In the genomic region with DNA sequence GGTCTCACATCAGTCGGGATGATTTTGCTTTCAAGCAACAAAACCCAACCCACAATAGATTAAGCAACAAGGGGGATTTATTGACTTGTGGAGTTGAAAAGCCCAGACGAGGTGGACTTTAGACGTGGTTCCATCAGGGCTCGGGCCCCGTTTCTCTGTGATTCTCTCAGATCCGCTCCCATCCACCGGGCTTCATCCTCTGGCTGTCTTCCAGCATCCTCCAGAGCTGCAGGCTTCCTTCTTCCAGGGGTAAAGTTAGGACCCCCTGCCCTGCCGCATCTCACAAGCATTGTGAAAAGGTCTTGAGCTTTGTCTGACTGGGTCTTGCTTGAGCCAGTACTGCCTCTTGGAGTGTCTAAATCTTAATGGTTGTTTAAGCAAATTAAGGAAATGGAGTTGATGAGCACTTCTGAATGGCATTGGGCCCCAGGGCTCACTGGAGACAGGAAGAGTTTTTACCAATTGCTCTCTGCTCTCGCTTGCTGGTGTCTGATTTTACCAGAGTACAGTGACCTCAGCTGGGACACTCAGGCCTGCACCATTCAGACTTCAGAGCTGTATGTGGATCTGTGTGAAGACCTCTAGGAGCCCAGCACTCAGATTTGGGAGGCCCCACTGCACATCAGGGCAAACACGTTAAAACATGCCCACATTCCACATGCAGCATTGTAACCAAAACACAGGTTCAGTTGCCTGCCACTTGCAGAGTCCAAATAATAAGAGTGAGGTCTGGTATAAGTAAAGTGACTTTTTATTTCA, we compare ENCODE assay signal across 17 cellular contexts. TPM values are rescaled to one million over a fixed set of nuclear protein-coding genes. Genes with fewer than 3 reads are reported as not detected.
DNase-seq lines count a peak whose midpoint lies in the region; ATAC-seq, FAIRE-seq and TF ChIP-seq lines count a peak whose summit lies in the region.
"Had no signal": no experiment of that assay in that cellular context is flagged by ENCODE, and none has a peak within 500 bp of the region (broad histone marks: within the 10 kb centered on the region; RNA-seq: fewer than 3 reads in every experiment).

No MANE protein-coding gene starts in this region.

- H3K9me3 ChIP-seq in astrocyte (ENCODE audit: insufficient read depth, low read depth, low read length) (no peaks in the 10 kb centered on the region), hepatocyte (ENCODE audit: low read depth) (no peaks in the 10 kb centered on the region), spleen (no peaks in the 10 kb centered on the region), ascending aorta (peaks cover 0 to 1% of the 10 kb centered on the region in 2 donors), GM23248 (ENCODE audit: low read depth) (no peaks in the 10 kb centered on the region)

- H4K20me1 ChIP-seq in astrocyte (ENCODE audit: insufficient read depth, low read length) (no peaks in the 10 kb centered on the region), hepatocyte (ENCODE audit: insufficient read depth, poor library complexity, severe bottlenecking) (no peaks in the 10 kb centered on the region), GM23248 (ENCODE audit: insufficient read depth) (no peaks in the 10 kb centered on the region)

- no peaks in the 10 kb centered on the region for H3K36me3 ChIP-seq in astrocyte (ENCODE audit: insufficient read depth, low read length)
- no peaks in the 10 kb centered on the region for H3K36me3 ChIP-seq in hepatocyte (replicated peaks; ENCODE audit: insufficient read depth, low read depth)
- H3K36me3 ChIP-seq in spleen = no peaks in the 10 kb centered on the region
- no peaks in the 10 kb centered on the region for H3K36me3 ChIP-seq in ascending aorta
- no peaks in the 10 kb centered on the region for H3K36me3 ChIP-seq in GM23248 (ENCODE audit: low read depth)

- H3K9me3 Mint-ChIP-seq in activated CD8-positive, alpha-beta memory T cell treated with anti-CD3 and anti-CD28 coated beads, Interleukin-2, amount 10 ng/mL, durations not matched to agents 7 days and 5 days (ENCODE audit: low read depth) = no peaks in the 10 kb centered on the region
- peaks cover 8% of the 10 kb centered on the region for H3K9me3 Mint-ChIP-seq in astrocyte (ENCODE audit: unreplicated experiment)
- H3K9me3 Mint-ChIP-seq: CD4-positive, alpha-beta T cell; stimulated activated memory B cell treated with anti-CD40 and anti-IgM and Interleukin-4, amounts not matched to agents 10 μg/mL and 1 μg/mL and 100 μg/mL, for 72 hours had no signal

- intact Hi-C loops in spleen (cut with DNase I; ENCODE audit: low total_unique reads) = no loop called here
- intact Hi-C loops in ascending aorta (cut with DNase I) = loop anchor here (2.0 kb wide), 1 partner anchor 22 kb away; no protein-coding TSS in a partner anchor

- no peaks in the 10 kb centered on the region for H3K27me3 Mint-ChIP-seq in activated CD8-positive, alpha-beta memory T cell treated with anti-CD3 and anti-CD28 coated beads, Interleukin-2, amount 10 ng/mL, durations not matched to agents 7 days and 5 days
- peaks cover 20% of the 10 kb centered on the region for H3K27me3 Mint-ChIP-seq in astrocyte (ENCODE audit: low read depth, unreplicated experiment)
- H3K27me3 Mint-ChIP-seq: activated CD4-positive, alpha-beta T cell treated with anti-CD3 and anti-CD28 coated beads for 36 hours; CD4-positive, alpha-beta T cell; stimulated activated memory B cell treated with anti-CD40 and anti-IgM and Interleukin-4, amounts not matched to agents 10 μg/mL and 1 μg/mL and 100 μg/mL, for 72 hours had no signal

- no peak for TF ChIP-seq POLR2A in spleen (IDR thresholded peaks at IDR 0.05)

- no peak for TF ChIP-seq CTCF in astrocyte (IDR thresholded peaks at IDR 0.05; ENCODE audit: insufficient read depth, low read depth, low read length)
- TF ChIP-seq CTCF in hepatocyte (IDR thresholded peaks at IDR 0.05; ENCODE audit: poor library complexity) = no peak
- no peak for TF ChIP-seq CTCF in spleen (IDR thresholded peaks at IDR 0.05 in 8 of 11, conservative IDR thresholded peaks at IDR 0.05 in 3 of 11)
- TF ChIP-seq CTCF in ascending aorta (IDR thresholded peaks at IDR 0.05) = no peak

- H3K9me2 ChIP-seq in hepatocyte (replicated peaks; ENCODE audit: insufficient read depth) (no peaks in the 10 kb centered on the region), GM23248 (ENCODE audit: insufficient read depth) (no peaks in the 10 kb centered on the region)

- no peak overlapping the region for H3K4me3 Mint-ChIP-seq in activated CD8-positive, alpha-beta memory T cell treated with anti-CD3 and anti-CD28 coated beads, Interleukin-2, amount 10 ng/mL, durations not matched to agents 7 days and 5 days
- H3K4me3 Mint-ChIP-seq in astrocyte (ENCODE audit: unreplicated experiment) = no peak overlapping the region
- H3K4me3 Mint-ChIP-seq: activated CD4-positive, alpha-beta T cell treated with anti-CD3 and anti-CD28 coated beads for 36 hours; CD4-positive, alpha-beta T cell; stimulated activated memory B cell treated with anti-CD40 and anti-IgM and Interleukin-4, amounts not matched to agents 10 μg/mL and 1 μg/mL and 100 μg/mL, for 72 hours had no signal

- H3K27ac Mint-ChIP-seq in activated CD8-positive, alpha-beta memory T cell treated with anti-CD3 and anti-CD28 coated beads, Interleukin-2, amount 10 ng/mL, durations not matched to agents 7 days and 5 days = no peak overlapping the region
- H3K27ac Mint-ChIP-seq in astrocyte (ENCODE audit: unreplicated experiment) = peak overlapping the region; percentile 58
- H3K27ac Mint-ChIP-seq: activated CD4-positive, alpha-beta T cell treated with anti-CD3 and anti-CD28 coated beads for 36 hours; CD4-positive, alpha-beta T cell; stimulated activated memory B cell treated with anti-CD40 and anti-IgM and Interleukin-4, amounts not matched to agents 10 μg/mL and 1 μg/mL and 100 μg/mL, for 72 hours had no signal

- H3K4me2 ChIP-seq in astrocyte (ENCODE audit: low read length) (no peak overlapping the region), hepatocyte (peak overlapping the region; percentile 39), GM23248 (ENCODE audit: unreplicated experiment) (no peak overlapping the region)

- H3K4me1 ChIP-seq in astrocyte (ENCODE audit: insufficient read depth, low read length) = no peaks in the 10 kb centered on the region
- peaks cover 33% of the 10 kb centered on the region for H3K4me1 ChIP-seq in hepatocyte (ENCODE audit: insufficient read depth)
- peaks cover 7 to 73% (median 39%) of the 10 kb centered on the region in 6 donors for H3K4me1 ChIP-seq in spleen
- peaks cover 12 to 15% of the 10 kb centered on the region in 2 donors for H3K4me1 ChIP-seq in ascending aorta
- H3K4me1 ChIP-seq in GM23248 (ENCODE audit: insufficient read depth) = peaks cover 11% of the 10 kb centered on the region

- H3K27ac ChIP-seq in astrocyte (ENCODE audit: low read depth, low read length) (no peak overlapping the region), hepatocyte (peak overlapping the region; percentile 67), spleen (peak overlapping the region in 5 of 8 donors; percentile 17 to 40 (median 32)), ascending aorta (no peak overlapping the region), GM23248 (no peak overlapping the region)

- ATAC-seq in activated CD8-positive, alpha-beta memory T cell treated with anti-CD3 and anti-CD28 coated beads, Interleukin-2, amount 10 ng/mL, durations not matched to agents 7 days and 5 days = no peak
- ATAC-seq in HG02798 (IDR thresholded peaks at IDR 0.05; ENCODE audit: poor library complexity, unreplicated experiment) = no peak
- ATAC-seq: activated CD4-positive, alpha-beta T cell treated with anti-CD3 and anti-CD28 coated beads for 36 hours; stimulated activated memory B cell treated with anti-CD40 and anti-IgM and Interleukin-4, amounts not matched to agents 10 μg/mL and 1 μg/mL and 100 μg/mL, for 72 hours had no signal

- H2AFZ ChIP-seq in astrocyte (ENCODE audit: low read depth, low read length) (no peak overlapping the region), hepatocyte (no peak overlapping the region), GM23248 (no peak overlapping the region)

- no peak for FAIRE-seq in astrocyte (lab: Jason Lieb, UNC)
- FAIRE-seq: A204.1 had no signal

- peaks cover 3% of the 10 kb centered on the region for H3K27me3 ChIP-seq in astrocyte (ENCODE audit: insufficient read depth, low read length)
- H3K27me3 ChIP-seq in hepatocyte = no peaks in the 10 kb centered on the region
- no peaks in the 10 kb centered on the region for H3K27me3 ChIP-seq in spleen (replicated peaks in 1 of 7)
- H3K27me3 ChIP-seq in ascending aorta = no peaks in the 10 kb centered on the region
- no peaks in the 10 kb centered on the region for H3K27me3 ChIP-seq in GM23248 (replicated peaks; ENCODE audit: insufficient read depth)

- no peak overlapping the region for H3K9ac ChIP-seq in astrocyte (ENCODE audit: low read length)
- no peak overlapping the region for H3K9ac ChIP-seq in GM23248

- H3K4me1 Mint-ChIP-seq in activated CD8-positive, alpha-beta memory T cell treated with anti-CD3 and anti-CD28 coated beads, Interleukin-2, amount 10 ng/mL, durations not matched to agents 7 days and 5 days = peaks cover 5% of the 10 kb centered on the region
- H3K4me1 Mint-ChIP-seq in astrocyte (ENCODE audit: low read depth, unreplicated experiment) = peaks cover 7% of the 10 kb centered on the region
- H3K4me1 Mint-ChIP-seq: activated CD4-positive, alpha-beta T cell treated with anti-CD3 and anti-CD28 coated beads for 36 hours had no signal

- H3K79me2 ChIP-seq in astrocyte (ENCODE audit: insufficient read depth, low read length) (no peaks in the 10 kb centered on the region), hepatocyte (peaks cover 4% of the 10 kb centered on the region), GM23248 (ENCODE audit: insufficient read depth) (no peaks in the 10 kb centered on the region)

- no peaks in the 10 kb centered on the region for H3K36me3 Mint-ChIP-seq in activated CD8-positive, alpha-beta memory T cell treated with anti-CD3 and anti-CD28 coated beads, Interleukin-2, amount 10 ng/mL, durations not matched to agents 7 days and 5 days
- H3K36me3 Mint-ChIP-seq in astrocyte (ENCODE audit: low read depth, unreplicated experiment) = no peaks in the 10 kb centered on the region

- no peaks in the 10 kb centered on the region for H3F3A ChIP-seq in GM23248 (ENCODE audit: insufficient read depth)

- H3K4me3 ChIP-seq in astrocyte (ENCODE audit: insufficient read depth, low read depth, low read length) (no peak overlapping the region), hepatocyte (no peak overlapping the region), spleen (no peak overlapping the region), ascending aorta (no peak overlapping the region), GM23248 (no peak overlapping the region)

- DNase-seq in activated CD8-positive, alpha-beta memory T cell treated with anti-CD3 and anti-CD28 coated beads, Interleukin-2, amount 50 U/mL, for 48 hours = peak; percentile 23
- DNase-seq in activated CD8-positive, alpha-beta memory T cell treated with anti-CD3 and anti-CD28 coated beads, Interleukin-2, amount 10 ng/mL, durations not matched to agents 7 days and 5 days = no peak
- DNase-seq in astrocyte (ENCODE audit: low read depth) (no peak), hepatocyte (ENCODE audit: low spot score) (peak; percentile 67), spleen (peak; percentile 57), ascending aorta (ENCODE audit: low spot score in 2 of 2) (no peak), GM23248 (no peak)
- DNase-seq: activated CD4-positive, alpha-beta T cell treated with anti-CD3 and anti-CD28 coated beads for 36 hours; CD4-positive, alpha-beta T cell; DND-41; midbrain; NCI-H2081; NCI-H82; nucleus accumbens had no signal

- in situ Hi-C loops in GM23248 (cut with MboI) = no loop called here

- 71% methylated on average over 10 of the region's 10 CpGs for WGBS in hepatocyte (ENCODE audit: low lambda C conversion rate, missing lambda C conversion rate)
- 65 to 80% (median 76%) methylated on average over 10 of the region's 10 CpGs for WGBS in spleen, 5 donors
- 91 to 93% methylated on average over 10 of the region's 10 CpGs for WGBS in GM23248 (ENCODE audit: low coverage in 1 of 2, low lambda C conversion rate in 2 of 2, missing lambda C conversion rate in 2 of 2), 2 experiments

- CTCF ChIA-PET in activated CD8-positive, alpha-beta memory T cell treated with anti-CD3 and anti-CD28 coated beads, Interleukin-2, amount 10 ng/mL, durations not matched to agents 7 days and 5 days (lab: Charles Lee) = interaction anchor here (0.6 kb wide), 1 partner anchor 54 kb away, joined by 3 read pairs; no protein-coding TSS in a partner anchor

RNA-seq across cellular contexts. Expression of a gene that starts 13.5 kb away (rescaled TPM):
- total RNA-seq in activated CD8-positive, alpha-beta memory T cell treated with anti-CD3 and anti-CD28 coated beads, Interleukin-2, amount 10 ng/mL, durations not matched to agents 7 days and 5 days = 100 to 1,000 TPM; 740 to 867 TPM
- total RNA-seq in astrocyte = 2,052 and 2,092 TPM in 2 replicates
- total RNA-seq in hepatocyte = 1,071 and 1,519 TPM in 2 replicates
- 8,379 and 8,694 TPM in 2 replicates for polyA plus RNA-seq in hepatocyte
- total RNA-seq in spleen = 1,000 to 10,000 TPM; 1,915 to 2,864 (median 2,469) TPM
- polyA plus RNA-seq in spleen = 1,000 to 10,000 TPM; 2,005 to 3,321 (median 2,533) TPM
- 2,353 TPM for total RNA-seq in ascending aorta
- total RNA-seq in GM23248 (2014; rRNA removed; shearing (Covaris generic)) = 393 and 473 TPM in 2 replicates
- 10,305 and 10,611 TPM in 2 replicates for polyA plus RNA-seq in GM23248 (2016; fragmentation: Nextera tagmentation; extraction: Ambion mirVana)

RNA-seq across cellular contexts. Expression of a gene that starts 30.8 kb away (rescaled TPM):
- total RNA-seq in activated CD8-positive, alpha-beta memory T cell treated with anti-CD3 and anti-CD28 coated beads, Interleukin-2, amount 10 ng/mL, durations not matched to agents 7 days and 5 days = not detected
- total RNA-seq in astrocyte = 0.60 and 0.66 TPM in 2 replicates
- 3.5 and 4.7 TPM in 2 replicates for total RNA-seq in hepatocyte
- 5.7 and 6.9 TPM in 2 replicates for polyA plus RNA-seq in hepatocyte
- 10 to 100 TPM in 5 of 7 donors, 1 to 10 TPM in 2; 6.8 to 20.4 (median 12.3) TPM for total RNA-seq in spleen
- 1 to 10 TPM; 2.6 to 4.3 (median 3.0) TPM for polyA plus RNA-seq in spleen
- total RNA-seq in ascending aorta = 30.9 TPM
- total RNA-seq in GM23248 (2014; rRNA removed; shearing (Covaris generic)) = 4.7 and 5.1 TPM in 2 replicates
- polyA plus RNA-seq in GM23248 (2016; fragmentation: Nextera tagmentation; extraction: Ambion mirVana) = 3.1 and 3.9 TPM in 2 replicates

Comparison
In these comparisons a context has a peak if more than half of its experiments do, and no peak if none do; other contexts are left out.
1. DNase-seq: peak in activated CD8-positive, alpha-beta memory T cell treated with anti-CD3 and anti-CD28 coated beads, Interleukin-2, amount 50 U/mL, for 48 hours (single experiment), hepatocyte (single experiment) and spleen (single experiment); none in activated CD8-positive, alpha-beta memory T cell treated with anti-CD3 and anti-CD28 coated beads, Interleukin-2, amount 10 ng/mL, durations not matched to agents 7 days and 5 days (single experiment), astrocyte (single experiment), ascending aorta (0 of 2) and GM23248 (single experiment).
2. H3K27ac ChIP-seq: peak in hepatocyte (single experiment) and spleen (5 of 8); none in astrocyte (single experiment), ascending aorta (0 of 2) and GM23248 (single experiment).